ENCODE assay signal across 12 cellular contexts in genomic region chr21:43731476-43731875, GRCh38. TPM values are rescaled to one million over a fixed set of nuclear protein-coding genes. Genes with fewer than 3 reads are reported as not detected.
DNase-seq lines count a peak whose midpoint lies in the region; ATAC-seq and TF ChIP-seq lines count a peak whose summit lies in the region.
"Had no signal": no experiment of that assay in that cellular context is flagged by ENCODE, and none has a peak within 500 bp of the region (broad histone marks: within the 10 kb centered on the region; RNA-seq: fewer than 3 reads in every experiment).

No MANE protein-coding gene starts in this region.

- H3K4me3 Mint-ChIP-seq in Calu3 (ENCODE audit: low read depth, unreplicated experiment): no peak overlapping the region
- H3K4me3 Mint-ChIP-seq in stimulated activated effector memory CD8-positive, alpha-beta T cell treated with anti-CD3 and anti-CD28 coated beads, Interleukin-12 subunit alpha, Interleukin-12 subunit beta, amount 100 ng/mL, for 72 hours: no peak overlapping the region

- H3K4me1 Mint-ChIP-seq in Calu3 (ENCODE audit: low read depth, unreplicated experiment): peaks cover 41% of the 10 kb centered on the region
- peaks cover 68% of the 10 kb centered on the region for H3K4me1 Mint-ChIP-seq in stimulated activated effector memory CD8-positive, alpha-beta T cell treated with anti-CD3 and anti-CD28 coated beads, Interleukin-12 subunit alpha, Interleukin-12 subunit beta, amount 100 ng/mL, for 72 hours

- H3K27ac ChIP-seq in angular gyrus (ENCODE audit: low read depth, low read length): peak overlapping the region; percentile 73
- peak overlapping the region; percentile 67 for H3K27ac ChIP-seq in layer of hippocampus (ENCODE audit: low read depth, low read length)
- H3K27ac ChIP-seq: parathyroid adenoma had no signal

- CTCF ChIA-PET in Calu3 (lab: Charles Lee): no interaction called here

- H3K36me3 Mint-ChIP-seq in Calu3 (ENCODE audit: insufficient read depth, unreplicated experiment): peaks cover 62% of the 10 kb centered on the region
- H3K36me3 Mint-ChIP-seq in stimulated activated effector memory CD8-positive, alpha-beta T cell treated with anti-CD3 and anti-CD28 coated beads, Interleukin-12 subunit alpha, Interleukin-12 subunit beta, amount 100 ng/mL, for 72 hours: peaks cover 12% of the 10 kb centered on the region

- DNase-seq in Calu3 (no peak), HUDEP-2 (lab: John Stamatoyannopoulos, UW; ENCODE audit: unreplicated experiment in 76 of 76) (no peak)
- DNase-seq in stimulated activated effector memory CD8-positive, alpha-beta T cell treated with anti-CD3 and anti-CD28 coated beads, Interleukin-12 subunit alpha, Interleukin-12 subunit beta, amount 100 ng/mL, for 72 hours (ENCODE audit: low spot score in 2 of 2): no peak
- DNase-seq: left lung, NCI-H1417, NCI-H524 had no signal

- intact Hi-C loops in Calu3 (cut with micrococcal nuclease; ENCODE audit: unreplicated experiment): no loop called here

- H3K27me3 Mint-ChIP-seq in Calu3 (ENCODE audit: unreplicated experiment): no peaks in the 10 kb centered on the region

- no peaks in the 10 kb centered on the region for H3K27me3 ChIP-seq in layer of hippocampus (ENCODE audit: control insufficient read depth, insufficient read depth, low read length)
- H3K27me3 ChIP-seq: left lung had no signal

- peak overlapping the region; percentile 50 for H3K27ac Mint-ChIP-seq in Calu3 (ENCODE audit: unreplicated experiment)
- H3K27ac Mint-ChIP-seq in stimulated activated effector memory CD8-positive, alpha-beta T cell treated with anti-CD3 and anti-CD28 coated beads, Interleukin-12 subunit alpha, Interleukin-12 subunit beta, amount 100 ng/mL, for 72 hours: peak overlapping the region; percentile 86

- BruUV-seq in Calu3 (replicated peaks; lab: Mats Ljungman, UMichigan): no TSS peak

- TF ChIP-seq CTCF in Calu3 (IDR thresholded peaks at IDR 0.05; ENCODE audit: unreplicated experiment): no peak

- ATAC-seq in stimulated activated effector memory CD8-positive, alpha-beta T cell treated with anti-CD3 and anti-CD28 coated beads, Interleukin-12 subunit alpha, Interleukin-12 subunit beta, amount 100 ng/mL, for 72 hours: no peak
- no peak for ATAC-seq in GM18498 (IDR thresholded peaks at IDR 0.05; ENCODE audit: unreplicated experiment)
- ATAC-seq in HG03045 (IDR thresholded peaks at IDR 0.05; ENCODE audit: unreplicated experiment): no peak
- ATAC-seq in GM18907 (IDR thresholded peaks at IDR 0.05; ENCODE audit: unreplicated experiment): no peak
- ATAC-seq: left lung had no signal

- H3K9me3 Mint-ChIP-seq in Calu3 (ENCODE audit: low read depth, unreplicated experiment): no peaks in the 10 kb centered on the region
- no peaks in the 10 kb centered on the region for H3K9me3 Mint-ChIP-seq in stimulated activated effector memory CD8-positive, alpha-beta T cell treated with anti-CD3 and anti-CD28 coated beads, Interleukin-12 subunit alpha, Interleukin-12 subunit beta, amount 100 ng/mL, for 72 hours

RNA-seq across cellular contexts. Expression of gene PDXK, which starts 12.5 kb away (rescaled TPM):
- total RNA-seq in Calu3 (2022): 202 and 214 TPM in 2 replicates

RNA-seq across cellular contexts. Expression of gene CSTB, which starts 44.6 kb away (rescaled TPM):
- 105 and 116 TPM in 2 replicates for total RNA-seq in Calu3 (2022)

RNA-seq across cellular contexts. Expression of gene RRP1, which starts 57.9 kb away (rescaled TPM):
- total RNA-seq in Calu3 (2022): 37.2 and 49.4 TPM in 2 replicates
